19 cellular contexts compared by ENCODE assay signal in genomic region chr5:98902733-98903132, GRCh38. TPM values are rescaled to one million over a fixed set of nuclear protein-coding genes. Genes with fewer than 3 reads are reported as not detected.
DNase-seq lines count a peak whose midpoint lies in the region; ATAC-seq and TF ChIP-seq lines count a peak whose summit lies in the region.
"Had no signal": no experiment of that assay in that cellular context is flagged by ENCODE, and none has a peak within 500 bp of the region (broad histone marks: within the 10 kb centered on the region; RNA-seq: fewer than 3 reads in every experiment).

No MANE protein-coding gene starts in this region.

- H3K9ac ChIP-seq in SK-N-MC (ENCODE audit: insufficient read length): no peak overlapping the region

- no peaks in the 10 kb centered on the region for H3K9me3 ChIP-seq in SK-N-MC (ENCODE audit: low read depth, low read length)
- H3K9me3 ChIP-seq in body of pancreas: no peaks in the 10 kb centered on the region
- H3K9me3 ChIP-seq: colonic mucosa, HAP-1, mucosa of descending colon, suprapubic skin had no signal

- H3K4me3 ChIP-seq in SK-N-MC (no peak overlapping the region), epithelial cell of esophagus (ENCODE audit: low read length) (no peak overlapping the region), body of pancreas (no peak overlapping the region)
- H3K4me3 ChIP-seq: colonic mucosa, HAP-1, hepatocyte, mucosa of descending colon, suprapubic skin had no signal

- no peak for TF ChIP-seq CTCF in epithelial cell of esophagus (IDR thresholded peaks at IDR 0.05; ENCODE audit: insufficient read depth, low read depth, low read length, missing control alignments)
- no peak for TF ChIP-seq CTCF in body of pancreas (IDR thresholded peaks at IDR 0.05)

- ATAC-seq in GM21447 (IDR thresholded peaks at IDR 0.05; ENCODE audit: unreplicated experiment) (no peak), body of pancreas (no peak)
- ATAC-seq: activated CD8-positive, alpha-beta T cell treated with anti-CD3 and anti-CD28 coated beads for 36 hours; mucosa of descending colon; sciatic nerve had no signal

- TF ChIP-seq POLR2A in body of pancreas (IDR thresholded peaks at IDR 0.05): no peak

- peaks cover 10% of the 10 kb centered on the region for H3K4me1 ChIP-seq in body of pancreas
- H3K4me1 ChIP-seq: colonic mucosa had no signal

- no peaks in the 10 kb centered on the region for H3K27me3 ChIP-seq in body of pancreas
- H3K27me3 ChIP-seq: colonic mucosa, hepatocyte, suprapubic skin had no signal

- DNase-seq in ELR (ENCODE audit: low read depth) (peak; percentile 81), SK-N-MC (ENCODE audit: low read depth, low spot score) (no peak), epithelial cell of esophagus (ENCODE audit: low read depth) (peak; percentile 39), renal cortical epithelial cell (ENCODE audit: low read depth) (peak; percentile 37), body of pancreas (no peak)
- no peak for DNase-seq in stimulated activated CD4-positive, alpha-beta T cell treated with anti-CD3 and anti-CD28 coated beads, Interleukin-15, amount 100 ng/mL, for 24 hours
- DNase-seq: activated CD8-positive, alpha-beta T cell treated with anti-CD3 and anti-CD28 coated beads for 36 hours; C1 segment of cervical spinal cord; colonic mucosa; erythroblast; mucosa of descending colon; MV-4-11; NCI-H748 treated with DMSO at 0.1 percent for 48 hours; stimulated activated CD4-positive, alpha-beta T cell treated with anti-CD3 and anti-CD28 coated beads, Interleukin-2, amount 100 ng/mL, for 48 hours had no signal

- H3K36me3 ChIP-seq in SK-N-MC (ENCODE audit: insufficient read depth, low read length) (peaks cover 79% of the 10 kb centered on the region), body of pancreas (replicated peaks in 1 of 2; ENCODE audit: insufficient read depth in 1 of 2, low read depth in 2 of 2) (peaks cover 0 to 17% of the 10 kb centered on the region in 2 donors)

- WGBS in body of pancreas, 2 donors: 93 to 96% methylated on average over 1 of the region's 1 CpG

- H3K27ac ChIP-seq in SK-N-MC (peak overlapping the region; percentile 32; the same call in 1 of the 2 replicates), body of pancreas (no peak overlapping the region)
- H3K27ac ChIP-seq: colonic mucosa, hepatocyte, suprapubic skin had no signal

- intact Hi-C loops in body of pancreas (cut with DNase I): no loop called here

RNA-seq across cellular contexts. Expression of gene CHD1, which starts 26.1 kb away (rescaled TPM):
- total RNA-seq in renal cortical epithelial cell (65.8 and 91.1 TPM in 2 replicates), body of pancreas (10 to 100 TPM; 29.7 to 40.0 TPM)

Comparison
In these comparisons a context has a peak if more than half of its experiments do, and no peak if none do; other contexts are left out.
1. DNase-seq: peak in ELR (single experiment), epithelial cell of esophagus (single experiment) and renal cortical epithelial cell (single experiment); none in SK-N-MC (single experiment), body of pancreas (0 of 4) and stimulated activated CD4-positive, alpha-beta T cell treated with anti-CD3 and anti-CD28 coated beads, Interleukin-15, amount 100 ng/mL, for 24 hours (single experiment).